ENCODE assay signal across 11 cellular contexts in the genomic region with DNA sequence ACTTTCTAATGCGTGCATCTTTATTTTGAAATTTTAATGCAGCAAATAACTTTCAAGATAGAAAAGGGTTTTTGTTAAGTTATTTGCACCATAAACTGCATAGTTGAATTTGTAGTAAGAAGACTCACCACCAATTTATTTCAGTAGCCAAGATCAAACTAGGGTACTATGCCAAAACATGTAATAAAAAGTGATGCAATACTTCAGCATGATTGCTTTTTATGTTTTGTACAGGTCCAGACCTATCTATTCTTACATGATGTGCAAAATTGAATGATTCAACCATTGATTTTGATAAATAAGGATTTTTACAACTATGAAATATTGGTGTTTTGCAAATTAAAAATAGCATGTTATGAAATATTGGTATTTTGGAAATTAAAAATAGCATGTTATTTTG. TPM values are rescaled to one million over a fixed set of nuclear protein-coding genes. Genes with fewer than 3 reads are reported as not detected.
DNase-seq lines count a peak whose midpoint lies in the region; ATAC-seq, FAIRE-seq and TF ChIP-seq lines count a peak whose summit lies in the region.
"Had no signal": no experiment of that assay in that cellular context is flagged by ENCODE, and none has a peak within 500 bp of the region (broad histone marks: within the 10 kb centered on the region; RNA-seq: fewer than 3 reads in every experiment).

No MANE protein-coding gene starts in this region.

- CTCF ChIA-PET in activated CD4-positive, alpha-beta T cell treated with anti-CD3 and anti-CD28 coated beads for 36 hours (lab: Charles Lee), result interaction anchor here (1.0 to 9.5 kb wide), 3 partner anchors 83 to 271 kb away, joined by 3 to 153 read pairs (median 64); no protein-coding TSS in a partner anchor

- POLR2A ChIA-PET in activated CD4-positive, alpha-beta T cell treated with anti-CD3 and anti-CD28 coated beads for 36 hours (lab: Charles Lee), result no interaction called here

- peaks cover 34% of the 10 kb centered on the region for H3K4me1 Mint-ChIP-seq in activated CD4-positive, alpha-beta T cell treated with anti-CD3 and anti-CD28 coated beads for 36 hours
- H3K4me1 Mint-ChIP-seq in immature natural killer cell, result peaks cover 18 to 40% of the 10 kb centered on the region in 2 donors

- H3K27me3 Mint-ChIP-seq in activated CD4-positive, alpha-beta T cell treated with anti-CD3 and anti-CD28 coated beads for 36 hours, result no peaks in the 10 kb centered on the region
- no peaks in the 10 kb centered on the region for H3K27me3 Mint-ChIP-seq in immature natural killer cell (ENCODE audit: low read depth in 3 of 3)
- H3K27me3 Mint-ChIP-seq: B cell had no signal

- DNase-seq in activated CD4-positive, alpha-beta T cell treated with anti-CD3 and anti-CD28 coated beads for 36 hours, result no peak
- DNase-seq in activated CD4-positive, alpha-beta T cell treated with anti-CD3 and anti-CD28 coated beads, Interleukin-2, amount 50 U/mL, for 4 hours, result no peak
- DNase-seq in NCI-H69 (lab: John Stamatoyannopoulos, UW), result peak; percentile 15
- peak; percentile 71 for DNase-seq in choroid plexus epithelial cell (ENCODE audit: low read depth)
- DNase-seq in renal cortical epithelial cell (ENCODE audit: low read depth), result peak; percentile 80
- no peak for DNase-seq in immature natural killer cell
- no peak for DNase-seq in GM19239 (ENCODE audit: insufficient read length, low spot score)
- DNase-seq: NCI-H1930 had no signal

- H3K4me3 ChIP-seq in choroid plexus epithelial cell (ENCODE audit: low read depth, low read length), result no peak overlapping the region

- FAIRE-seq in GM19239 (lab: Jason Lieb, UNC), result no peak

- no peak overlapping the region for H3K4me3 Mint-ChIP-seq in activated CD4-positive, alpha-beta T cell treated with anti-CD3 and anti-CD28 coated beads for 36 hours
- no peak overlapping the region for H3K4me3 Mint-ChIP-seq in immature natural killer cell
- H3K4me3 Mint-ChIP-seq: B cell; stimulated activated effector memory CD8-positive, alpha-beta T cell treated with anti-CD3 and anti-CD28 coated beads, Interleukin-12 subunit alpha, Interleukin-12 subunit beta, amount 100 ng/mL, for 72 hours had no signal

- H3K36me3 Mint-ChIP-seq in activated CD4-positive, alpha-beta T cell treated with anti-CD3 and anti-CD28 coated beads for 36 hours (ENCODE audit: low read depth), result peaks cover 19% of the 10 kb centered on the region
- H3K36me3 Mint-ChIP-seq in immature natural killer cell, result no peaks in the 10 kb centered on the region

- intact Hi-C loops in activated CD4-positive, alpha-beta T cell treated with anti-CD3 and anti-CD28 coated beads for 36 hours (cut with DNase I, micrococcal nuclease), result no loop called here

- TF ChIP-seq CTCF in choroid plexus epithelial cell (conservative IDR thresholded peaks at IDR 0.05; ENCODE audit: low read depth, low read length), result no peak

- no peak for ATAC-seq in activated CD4-positive, alpha-beta T cell treated with anti-CD3 and anti-CD28 coated beads for 36 hours
- ATAC-seq in GM21576 (IDR thresholded peaks at IDR 0.05; ENCODE audit: unreplicated experiment), result no peak
- ATAC-seq: stimulated activated effector memory CD8-positive, alpha-beta T cell treated with anti-CD3 and anti-CD28 coated beads, Interleukin-12 subunit alpha, Interleukin-12 subunit beta, amount 100 ng/mL, for 72 hours had no signal

- no peaks in the 10 kb centered on the region for H3K9me3 Mint-ChIP-seq in activated CD4-positive, alpha-beta T cell treated with anti-CD3 and anti-CD28 coated beads for 36 hours (ENCODE audit: low read depth)
- no peaks in the 10 kb centered on the region for H3K9me3 Mint-ChIP-seq in immature natural killer cell
- H3K9me3 Mint-ChIP-seq: stimulated activated effector memory CD8-positive, alpha-beta T cell treated with anti-CD3 and anti-CD28 coated beads, Interleukin-12 subunit alpha, Interleukin-12 subunit beta, amount 100 ng/mL, for 72 hours had no signal

- H3K27ac Mint-ChIP-seq in activated CD4-positive, alpha-beta T cell treated with anti-CD3 and anti-CD28 coated beads for 36 hours, result peak overlapping the region; percentile 80
- no peak overlapping the region for H3K27ac Mint-ChIP-seq in immature natural killer cell
- H3K27ac Mint-ChIP-seq: B cell; stimulated activated effector memory CD8-positive, alpha-beta T cell treated with anti-CD3 and anti-CD28 coated beads, Interleukin-12 subunit alpha, Interleukin-12 subunit beta, amount 100 ng/mL, for 72 hours had no signal

RNA-seq across cellular contexts. Expression of a gene that starts 26.7 kb away (rescaled TPM):
- total RNA-seq in activated CD4-positive, alpha-beta T cell treated with anti-CD3 and anti-CD28 coated beads for 36 hours, result 10 to 100 TPM; 58.7 to 67.3 TPM
- 81.1 and 95.4 TPM in 2 replicates for total RNA-seq in renal cortical epithelial cell
- polyA plus RNA-seq in immature natural killer cell, result 10 to 100 TPM; 16.1 to 27.2 (median 18.0) TPM

Comparison
In these comparisons a context has a peak if more than half of its experiments do, and no peak if none do; other contexts are left out.
1. DNase-seq: peak in NCI-H69 (single experiment), choroid plexus epithelial cell (single experiment) and renal cortical epithelial cell (single experiment); none in activated CD4-positive, alpha-beta T cell treated with anti-CD3 and anti-CD28 coated beads for 36 hours (single experiment), activated CD4-positive, alpha-beta T cell treated with anti-CD3 and anti-CD28 coated beads, Interleukin-2, amount 50 U/mL, for 4 hours (0 of 2), immature natural killer cell (0 of 3) and GM19239 (single experiment).